1 cellular context compared by ENCODE assay signal in genomic region chr2:158845869-158846268, GRCh38.
TF ChIP-seq lines count a peak whose summit lies in the region.

No MANE protein-coding gene starts in this region.

TF ChIP-seq in HEK293, 187 proteins besides CTCF, POLR2A, EP300 and RAD21 (continued from another document and continues in another):
- TF ChIP-seq ZNF843 (tag by site-specific recombination; IDR thresholded peaks at IDR 0.05) (peak; percentile 82), PATZ1 (tag by site-specific recombination; IDR thresholded peaks at IDR 0.05) (peak; percentile 47; the same call in 1 of the 2 replicates), WT1 (tag by site-specific recombination; IDR thresholded peaks at IDR 0.05) (peak; percentile 84), ZNF473 (tag by site-specific recombination; IDR thresholded peaks at IDR 0.05) (no peak), ZNF558 (tag by site-specific recombination; IDR thresholded peaks at IDR 0.05) (0 out of 2 replicates have a peak, but pooled peaks have one; percentile 15), GLI2 (tag by site-specific recombination; IDR thresholded peaks at IDR 0.05; ENCODE audit: borderline replicate concordance, low read depth) (peak; percentile 29; the same call in 1 of the 2 replicates), SCRT1 (tag by site-specific recombination; IDR thresholded peaks at IDR 0.05; ENCODE audit: borderline replicate concordance) (no peak), BCL11A (tag by site-specific recombination; IDR thresholded peaks at IDR 0.05; ENCODE audit: low read depth) (no peak), ZNF354C (tag by site-specific recombination; IDR thresholded peaks at IDR 0.05; ENCODE audit: borderline replicate concordance, low read depth) (no peak), ZNF626 (tag by site-specific recombination; IDR thresholded peaks at IDR 0.05) (no peak), ZNF610 (tag by site-specific recombination; IDR thresholded peaks at IDR 0.05; ENCODE audit: borderline replicate concordance) (peak; percentile 45; the same call in 1 of the 2 replicates), ZNF121 (tag by site-specific recombination; IDR thresholded peaks at IDR 0.05) (no peak), ZNF510 (tag by site-specific recombination; IDR thresholded peaks at IDR 0.05; ENCODE audit: insufficient replicate concordance) (no peak), ZNF404 (tag by site-specific recombination; IDR thresholded peaks at IDR 0.05) (no peak), SP7 (tag by site-specific recombination; IDR thresholded peaks at IDR 0.05) (peak; percentile 66; the same call in 1 of the 2 replicates), ZNF2 (tag by site-specific recombination; IDR thresholded peaks at IDR 0.05) (no peak), ATF2 (tag by site-specific recombination; IDR thresholded peaks at IDR 0.05; ENCODE audit: low read depth) (no peak), ZNF792 (tag by site-specific recombination; IDR thresholded peaks at IDR 0.05) (no peak), ZNF561 (tag by site-specific recombination; IDR thresholded peaks at IDR 0.05; ENCODE audit: borderline replicate concordance) (0 out of 2 replicates have a peak, but pooled peaks have one; percentile 38), ZNF433 (tag by site-specific recombination; IDR thresholded peaks at IDR 0.05; ENCODE audit: low read depth) (no peak), ZNF221 (tag by site-specific recombination; IDR thresholded peaks at IDR 0.05; ENCODE audit: borderline replicate concordance) (no peak), KLF9 (tag by site-specific recombination; IDR thresholded peaks at IDR 0.05; ENCODE audit: low read depth) (no peak), ZNF37A (tag by site-specific recombination; IDR thresholded peaks at IDR 0.05) (no peak), ZFP69B (tag by site-specific recombination; IDR thresholded peaks at IDR 0.05) (no peak), GLIS2 (tag by site-specific recombination; IDR thresholded peaks at IDR 0.05) (no peak), IKZF3 (tag by site-specific recombination; IDR thresholded peaks at IDR 0.05) (no peak), ZNF837 (tag by site-specific recombination; IDR thresholded peaks at IDR 0.05) (no peak), KLF16 (tag by site-specific recombination; IDR thresholded peaks at IDR 0.05) (no peak), ZNF692 (tag by site-specific recombination; IDR thresholded peaks at IDR 0.05) (0 out of 2 replicates have a peak, but pooled peaks have one; percentile 18), ZBTB8A (tag by site-specific recombination; IDR thresholded peaks at IDR 0.05) (0 out of 2 replicates have a peak, but pooled peaks have one; percentile 21), EGR2 (tag by site-specific recombination; IDR thresholded peaks at IDR 0.05; ENCODE audit: low read depth) (no peak), ZNF335 (tag by site-specific recombination; conservative IDR thresholded peaks at IDR 0.05) (no peak), ZXDB (tag by site-specific recombination; IDR thresholded peaks at IDR 0.05) (peak; percentile 52; the same call in 1 of the 2 replicates), OSR2 (tag by site-specific recombination; IDR thresholded peaks at IDR 0.05) (peak; percentile 73), INSM2 (tag by site-specific recombination; IDR thresholded peaks at IDR 0.05) (peak; percentile 78; the same call in 1 of the 2 replicates), GLIS1 (tag by site-specific recombination; IDR thresholded peaks at IDR 0.05) (peak; percentile 97), KLF8 (tag by site-specific recombination; IDR thresholded peaks at IDR 0.05) (0 out of 2 replicates have a peak, but pooled peaks have one; percentile 24), ZNF623 (tag by site-specific recombination; IDR thresholded peaks at IDR 0.05) (no peak), OVOL3 (tag by site-specific recombination; IDR thresholded peaks at IDR 0.05) (peak; percentile 71; the same call in 1 of the 2 replicates), ZNF302 (tag by site-specific recombination; IDR thresholded peaks at IDR 0.05; ENCODE audit: low read depth) (no peak), FEZF1 (tag by site-specific recombination; IDR thresholded peaks at IDR 0.05) (peak; percentile 87), ZNF600 (tag by site-specific recombination; IDR thresholded peaks at IDR 0.05) (peak; percentile 15; the same call in 1 of the 2 replicates), ZNF211 (tag by site-specific recombination; IDR thresholded peaks at IDR 0.05; ENCODE audit: low read depth) (no peak), ZBTB17 (tag by site-specific recombination; IDR thresholded peaks at IDR 0.05) (peak; percentile 77)
- TF ChIP-seq, protein P1, sequence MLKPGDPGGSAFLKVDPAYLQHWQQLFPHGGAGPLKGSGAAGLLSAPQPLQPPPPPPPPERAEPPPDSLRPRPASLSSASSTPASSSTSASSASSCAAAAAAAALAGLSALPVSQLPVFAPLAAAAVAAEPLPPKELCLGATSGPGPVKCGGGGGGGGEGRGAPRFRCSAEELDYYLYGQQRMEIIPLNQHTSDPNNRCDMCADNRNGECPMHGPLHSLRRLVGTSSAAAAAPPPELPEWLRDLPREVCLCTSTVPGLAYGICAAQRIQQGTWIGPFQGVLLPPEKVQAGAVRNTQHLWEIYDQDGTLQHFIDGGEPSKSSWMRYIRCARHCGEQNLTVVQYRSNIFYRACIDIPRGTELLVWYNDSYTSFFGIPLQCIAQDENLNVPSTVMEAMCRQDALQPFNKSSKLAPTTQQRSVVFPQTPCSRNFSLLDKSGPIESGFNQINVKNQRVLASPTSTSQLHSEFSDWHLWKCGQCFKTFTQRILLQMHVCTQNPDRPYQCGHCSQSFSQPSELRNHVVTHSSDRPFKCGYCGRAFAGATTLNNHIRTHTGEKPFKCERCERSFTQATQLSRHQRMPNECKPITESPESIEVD (tag by site-specific recombination; IDR thresholded peaks at IDR 0.05) = peak; percentile 93
- TF ChIP-seq, protein P2, sequence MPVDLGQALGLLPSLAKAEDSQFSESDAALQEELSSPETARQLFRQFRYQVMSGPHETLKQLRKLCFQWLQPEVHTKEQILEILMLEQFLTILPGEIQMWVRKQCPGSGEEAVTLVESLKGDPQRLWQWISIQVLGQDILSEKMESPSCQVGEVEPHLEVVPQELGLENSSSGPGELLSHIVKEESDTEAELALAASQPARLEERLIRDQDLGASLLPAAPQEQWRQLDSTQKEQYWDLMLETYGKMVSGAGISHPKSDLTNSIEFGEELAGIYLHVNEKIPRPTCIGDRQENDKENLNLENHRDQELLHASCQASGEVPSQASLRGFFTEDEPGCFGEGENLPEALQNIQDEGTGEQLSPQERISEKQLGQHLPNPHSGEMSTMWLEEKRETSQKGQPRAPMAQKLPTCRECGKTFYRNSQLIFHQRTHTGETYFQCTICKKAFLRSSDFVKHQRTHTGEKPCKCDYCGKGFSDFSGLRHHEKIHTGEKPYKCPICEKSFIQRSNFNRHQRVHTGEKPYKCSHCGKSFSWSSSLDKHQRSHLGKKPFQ (tag by site-specific recombination; IDR thresholded peaks at IDR 0.05) = peak; percentile 55; the same call in 1 of the 2 replicates
- TF ChIP-seq, protein P3, sequence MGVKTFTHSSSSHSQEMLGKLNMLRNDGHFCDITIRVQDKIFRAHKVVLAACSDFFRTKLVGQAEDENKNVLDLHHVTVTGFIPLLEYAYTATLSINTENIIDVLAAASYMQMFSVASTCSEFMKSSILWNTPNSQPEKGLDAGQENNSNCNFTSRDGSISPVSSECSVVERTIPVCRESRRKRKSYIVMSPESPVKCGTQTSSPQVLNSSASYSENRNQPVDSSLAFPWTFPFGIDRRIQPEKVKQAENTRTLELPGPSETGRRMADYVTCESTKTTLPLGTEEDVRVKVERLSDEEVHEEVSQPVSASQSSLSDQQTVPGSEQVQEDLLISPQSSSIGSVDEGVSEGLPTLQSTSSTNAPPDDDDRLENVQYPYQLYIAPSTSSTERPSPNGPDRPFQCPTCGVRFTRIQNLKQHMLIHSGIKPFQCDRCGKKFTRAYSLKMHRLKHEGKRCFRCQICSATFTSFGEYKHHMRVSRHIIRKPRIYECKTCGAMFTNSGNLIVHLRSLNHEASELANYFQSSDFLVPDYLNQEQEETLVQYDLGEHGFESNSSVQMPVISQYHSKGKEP (tag by site-specific recombination; IDR thresholded peaks at IDR 0.05) = peak; percentile 72; the same call in 1 of the 2 replicates
- TF ChIP-seq, protein P4, sequence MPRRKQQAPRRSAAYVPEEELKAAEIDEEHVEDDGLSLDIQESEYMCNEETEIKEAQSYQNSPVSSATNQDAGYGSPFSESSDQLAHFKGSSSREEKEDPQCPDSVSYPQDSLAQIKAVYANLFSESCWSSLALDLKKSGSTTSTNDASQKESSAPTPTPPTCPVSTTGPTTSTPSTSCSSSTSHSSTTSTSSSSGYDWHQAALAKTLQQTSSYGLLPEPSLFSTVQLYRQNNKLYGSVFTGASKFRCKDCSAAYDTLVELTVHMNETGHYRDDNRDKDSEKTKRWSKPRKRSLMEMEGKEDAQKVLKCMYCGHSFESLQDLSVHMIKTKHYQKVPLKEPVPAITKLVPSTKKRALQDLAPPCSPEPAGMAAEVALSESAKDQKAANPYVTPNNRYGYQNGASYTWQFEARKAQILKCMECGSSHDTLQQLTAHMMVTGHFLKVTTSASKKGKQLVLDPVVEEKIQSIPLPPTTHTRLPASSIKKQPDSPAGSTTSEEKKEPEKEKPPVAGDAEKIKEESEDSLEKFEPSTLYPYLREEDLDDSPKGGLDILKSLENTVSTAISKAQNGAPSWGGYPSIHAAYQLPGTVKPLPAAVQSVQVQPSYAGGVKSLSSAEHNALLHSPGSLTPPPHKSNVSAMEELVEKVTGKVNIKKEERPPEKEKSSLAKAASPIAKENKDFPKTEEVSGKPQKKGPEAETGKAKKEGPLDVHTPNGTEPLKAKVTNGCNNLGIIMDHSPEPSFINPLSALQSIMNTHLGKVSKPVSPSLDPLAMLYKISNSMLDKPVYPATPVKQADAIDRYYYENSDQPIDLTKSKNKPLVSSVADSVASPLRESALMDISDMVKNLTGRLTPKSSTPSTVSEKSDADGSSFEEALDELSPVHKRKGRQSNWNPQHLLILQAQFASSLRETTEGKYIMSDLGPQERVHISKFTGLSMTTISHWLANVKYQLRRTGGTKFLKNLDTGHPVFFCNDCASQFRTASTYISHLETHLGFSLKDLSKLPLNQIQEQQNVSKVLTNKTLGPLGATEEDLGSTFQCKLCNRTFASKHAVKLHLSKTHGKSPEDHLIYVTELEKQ (tag by site-specific recombination; IDR thresholded peaks at IDR 0.05; ENCODE audit: borderline replicate concordance) = peak; percentile 57
- TF ChIP-seq, protein P5, sequence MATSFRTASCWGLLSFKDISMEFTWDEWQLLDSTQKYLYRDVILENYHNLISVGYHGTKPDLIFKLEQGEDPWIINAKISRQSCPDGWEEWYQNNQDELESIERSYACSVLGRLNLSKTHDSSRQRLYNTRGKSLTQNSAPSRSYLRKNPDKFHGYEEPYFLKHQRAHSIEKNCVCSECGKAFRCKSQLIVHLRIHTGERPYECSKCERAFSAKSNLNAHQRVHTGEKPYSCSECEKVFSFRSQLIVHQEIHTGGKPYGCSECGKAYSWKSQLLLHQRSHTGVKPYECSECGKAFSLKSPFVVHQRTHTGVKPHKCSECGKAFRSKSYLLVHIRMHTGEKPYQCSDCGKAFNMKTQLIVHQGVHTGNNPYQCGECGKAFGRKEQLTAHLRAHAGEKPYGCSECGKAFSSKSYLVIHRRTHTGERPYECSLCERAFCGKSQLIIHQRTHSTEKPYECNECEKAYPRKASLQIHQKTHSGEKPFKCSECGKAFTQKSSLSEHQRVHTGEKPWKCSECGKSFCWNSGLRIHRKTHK (tag by site-specific recombination; IDR thresholded peaks at IDR 0.05) = no peak
